Comparison of ENCODE assay signal across 13 cellular contexts in the genomic region with DNA sequence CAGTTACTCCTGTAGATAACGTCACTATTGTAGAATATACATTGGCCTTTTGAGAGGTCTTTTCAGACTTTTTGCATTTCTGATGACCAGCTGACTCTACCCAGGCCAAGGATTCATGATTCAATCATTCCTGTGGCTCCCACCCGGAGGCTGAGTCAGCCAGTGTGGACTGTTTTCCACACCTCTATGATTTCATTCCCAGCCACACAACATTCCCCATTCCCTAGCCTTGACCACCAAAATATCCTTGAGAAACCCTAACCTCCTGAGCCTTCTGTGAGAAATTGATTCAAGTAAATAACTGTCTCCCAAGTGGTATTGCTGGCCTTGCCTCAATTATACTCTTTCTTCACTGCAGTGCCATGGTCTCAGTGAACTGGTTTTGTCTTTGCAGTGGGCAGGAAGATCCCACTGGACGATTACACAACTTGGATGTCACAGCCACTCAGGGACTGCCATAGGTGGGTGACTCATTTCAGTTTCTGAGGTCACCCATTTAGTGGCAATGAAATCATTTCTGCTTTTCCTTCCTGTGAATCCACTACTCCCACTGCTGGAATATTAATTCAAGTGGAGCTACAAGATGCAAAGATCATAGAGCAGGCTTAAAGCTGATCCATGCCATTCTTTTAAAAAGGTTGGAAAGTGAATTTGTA.
DNase-seq lines count a peak whose midpoint lies in the region; ATAC-seq and TF ChIP-seq lines count a peak whose summit lies in the region.
"Had no signal": no experiment of that assay in that cellular context is flagged by ENCODE, and none has a peak within 500 bp of the region (broad histone marks: within the 10 kb centered on the region; RNA-seq: fewer than 3 reads in every experiment).

No MANE protein-coding gene starts in this region.

- DNase-seq in ELR (ENCODE audit: low read depth), result peak; percentile 92
- DNase-seq in NCI-H226, result peak; percentile 85
- DNase-seq in choroid plexus epithelial cell (ENCODE audit: low read depth), result peak; percentile 91
- DNase-seq in non-pigmented ciliary epithelial cell (ENCODE audit: low read depth), result peak; percentile 95
- no peak for DNase-seq in NCI-H82 (lab: John Stamatoyannopoulos, UW)
- no peak for DNase-seq in caudate nucleus (lab: John Stamatoyannopoulos, UW)
- no peak for DNase-seq in NCI-H1930 (lab: John Stamatoyannopoulos, UW)
- DNase-seq: activated CD4-positive, alpha-beta T cell treated with anti-CD3 and anti-CD28 coated beads, Interleukin-2, amount 50 U/mL, for 48 hours; left cardiac atrium; stimulated activated CD4-positive, alpha-beta T cell treated with anti-CD3 and anti-CD28 coated beads, Interleukin-4, amount 100 ng/mL, for 4 hours; substantia nigra had no signal

- no peak overlapping the region for H3K4me3 ChIP-seq in choroid plexus epithelial cell (ENCODE audit: low read depth, low read length)

- ATAC-seq in HG03175 (IDR thresholded peaks at IDR 0.05; ENCODE audit: unreplicated experiment), result no peak

- H3K27ac ChIP-seq in caudate nucleus (ENCODE audit: low read depth, low read length), result no peak overlapping the region
- H3K27ac ChIP-seq: neutrophil had no signal

- TF ChIP-seq CTCF in choroid plexus epithelial cell (conservative IDR thresholded peaks at IDR 0.05; ENCODE audit: low read depth, low read length), result no peak

Comparison
In these comparisons a context has a peak if more than half of its experiments do, and no peak if none do; other contexts are left out.
1. DNase-seq: peak in ELR (single experiment), NCI-H226 (single experiment), choroid plexus epithelial cell (single experiment) and non-pigmented ciliary epithelial cell (single experiment); none in NCI-H82 (single experiment), caudate nucleus (0 of 61) and NCI-H1930 (0 of 2).